ENCODE assay signal across 12 cellular contexts in the genomic region with DNA sequence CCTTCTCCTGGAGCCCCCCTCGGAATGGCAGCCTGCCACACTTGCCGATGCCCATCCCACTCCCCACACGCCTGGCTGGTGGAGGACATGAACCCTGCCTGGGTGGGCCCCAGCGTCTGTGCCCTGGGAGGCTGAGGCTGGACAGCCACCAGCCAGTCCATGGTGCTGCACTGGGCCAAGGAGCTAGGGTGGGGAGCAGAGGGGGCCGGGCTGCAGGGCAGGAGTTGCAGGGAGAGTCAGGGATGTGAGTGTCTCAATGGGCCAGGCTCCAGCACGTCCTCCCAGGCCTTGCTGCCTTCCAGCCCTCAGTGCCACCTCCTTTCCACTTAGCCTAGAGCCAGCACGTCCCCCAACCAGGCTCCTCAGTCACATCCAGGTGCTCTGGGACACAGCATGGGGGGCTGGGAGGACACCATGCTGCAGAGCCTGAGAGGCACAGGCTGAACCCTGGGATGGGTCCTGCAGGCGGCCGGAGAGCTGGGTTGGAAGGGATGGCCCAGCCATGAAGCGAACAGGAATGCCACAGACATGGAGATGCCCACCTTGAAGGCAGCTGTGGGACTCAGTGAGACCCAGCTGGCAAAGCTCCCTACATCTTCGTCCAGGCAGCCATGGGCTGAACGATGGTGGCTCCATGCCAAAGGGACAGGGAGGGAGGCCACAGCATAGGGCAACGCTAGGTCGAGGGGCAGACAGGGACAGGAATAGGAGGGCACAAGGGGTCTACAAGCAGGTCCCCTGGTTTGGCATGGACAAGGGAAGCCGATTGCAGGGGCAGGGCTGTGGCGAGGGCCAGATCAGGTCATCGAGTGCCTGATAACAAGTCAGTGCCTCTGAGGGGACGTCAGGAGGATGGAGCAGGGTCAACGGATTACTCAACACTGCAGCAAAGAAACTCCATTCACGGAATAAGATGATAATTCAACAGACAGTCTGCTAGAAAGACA. TPM values are rescaled to one million over a fixed set of nuclear protein-coding genes. Genes with fewer than 3 reads are reported as not detected.
A peak's percentile ranks its signal among the peaks of the same experiment; 100 is the strongest.
DNase-seq lines count a peak whose midpoint lies in the region; ATAC-seq and TF ChIP-seq lines count a peak whose summit lies in the region.
"Had no signal": no experiment of that assay in that cellular context is flagged by ENCODE, and none has a peak within 500 bp of the region (broad histone marks: within the 10 kb centered on the region; RNA-seq: fewer than 3 reads in every experiment).

No MANE protein-coding gene starts in this region.

- H3K4me1 ChIP-seq in gastroesophageal sphincter = peaks cover 0 to 10% (median 3%) of the 10 kb centered on the region in 3 donors

- peak overlapping the region in 1 of 3 experiments; percentile 44 for H3K4me3 Mint-ChIP-seq in nephron

- H3K27ac ChIP-seq in gastroesophageal sphincter = no peak overlapping the region

- H3K36me3 Mint-ChIP-seq in nephron (ENCODE audit: low read depth) = no peaks in the 10 kb centered on the region

- peak; percentile 30 for DNase-seq in AG08395 (ENCODE audit: low spot score)
- DNase-seq in D341Med (ENCODE audit: low spot score) = peak; percentile 33
- DNase-seq in cerebellar cortex (ENCODE audit: low spot score) = peak; percentile 36
- no peak for DNase-seq in MV-4-11 (lab: John Stamatoyannopoulos, UW)
- no peak for DNase-seq in NCI-H446 (lab: John Stamatoyannopoulos, UW)
- DNase-seq: midbrain, NCI-H2081, SHP77 had no signal

- peak overlapping the region; percentile 83 to 92 (median 91) for H3K27ac Mint-ChIP-seq in nephron
- H3K27ac Mint-ChIP-seq: progenitor cell of endocrine pancreas had no signal

- ATAC-seq in gastroesophageal sphincter (no peak), GM18505 (IDR thresholded peaks at IDR 0.05; ENCODE audit: unreplicated experiment) (no peak)

- no peaks in the 10 kb centered on the region for H3K27me3 ChIP-seq in gastroesophageal sphincter

- TF ChIP-seq EP300 in gastroesophageal sphincter (IDR thresholded peaks at IDR 0.05) = no peak

- H3K36me3 ChIP-seq in gastroesophageal sphincter = peaks cover 0 to 4% of the 10 kb centered on the region in 2 donors

- no peaks in the 10 kb centered on the region for H3K9me3 Mint-ChIP-seq in nephron

- peaks cover 24% of the 10 kb centered on the region for H3K4me1 Mint-ChIP-seq in nephron

- TF ChIP-seq POLR2A in gastroesophageal sphincter (IDR thresholded peaks at IDR 0.05) (no peak), GM18505 (IDR thresholded peaks at IDR 0.05; ENCODE audit: borderline replicate concordance, extremely low read depth, insufficient read depth, insufficient read length) (no peak)

- TF ChIP-seq CTCF in nephron (IDR thresholded peaks at IDR 0.05; ENCODE audit: unreplicated experiment in 3 of 3) (no peak), gastroesophageal sphincter (IDR thresholded peaks at IDR 0.05) (no peak)

- no peak overlapping the region for H3K4me3 ChIP-seq in gastroesophageal sphincter

- H3K9me3 ChIP-seq in gastroesophageal sphincter = no peaks in the 10 kb centered on the region

- WGBS in gastroesophageal sphincter (ENCODE audit: low coverage in 1 of 2), 2 donors = 66% methylated on average over 5 to 10 of the region's 20 CpGs

- H3K27me3 Mint-ChIP-seq in nephron (ENCODE audit: low read depth) = peaks cover 5% of the 10 kb centered on the region
- H3K27me3 Mint-ChIP-seq: progenitor cell of endocrine pancreas had no signal

RNA-seq across cellular contexts. Expression of gene MXD4, which starts 30.1 kb away (rescaled TPM):
- 10 to 100 TPM; 36.1 to 76.2 (median 55.6) TPM for total RNA-seq in gastroesophageal sphincter

RNA-seq across cellular contexts. Expression of gene HAUS3, which starts 50.1 kb away (rescaled TPM):
- total RNA-seq in gastroesophageal sphincter = 10 to 100 TPM in 3 of 4 donors, 1 to 10 TPM in 1; 10.0 to 16.3 (median 12.7) TPM

RNA-seq across cellular contexts. Expression of gene POLN, which starts 50.1 kb away (rescaled TPM):
- 1 to 10 TPM; 1.5 to 4.6 (median 2.6) TPM for total RNA-seq in gastroesophageal sphincter

Comparison
In these comparisons a context has a peak if more than half of its experiments do, and no peak if none do; other contexts are left out.
1. DNase-seq: peak in AG08395 (single experiment), D341Med (single experiment) and cerebellar cortex (single experiment); none in MV-4-11 (single experiment) and NCI-H446 (0 of 2).